3 cellular contexts compared by ENCODE assay signal in the genomic region with DNA sequence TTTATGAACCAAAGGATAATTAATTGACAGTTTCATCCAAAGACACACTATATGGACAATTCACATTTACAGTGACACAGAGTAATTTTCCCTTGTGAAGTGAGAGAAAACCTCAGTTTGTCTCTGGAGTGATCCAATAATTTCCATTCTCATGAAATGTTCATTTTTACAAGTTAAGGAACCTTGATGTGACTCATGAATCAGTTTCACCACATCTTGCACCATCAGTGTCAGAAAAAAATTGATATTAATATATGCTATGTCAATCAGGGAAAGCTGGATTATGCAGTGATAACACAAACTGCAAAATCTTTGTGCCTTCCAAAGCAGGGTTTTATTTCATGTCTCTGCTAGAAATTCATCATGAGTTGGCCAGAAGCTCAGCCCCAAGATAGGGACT.
"Had no signal": no experiment of that assay in that cellular context is flagged by ENCODE, and none has a peak within 500 bp of the region (broad histone marks: within the 10 kb centered on the region; RNA-seq: fewer than 3 reads in every experiment).

No MANE protein-coding gene starts in this region.

- DNase-seq: GDM1, GF-D8 had no signal

- H3K4me3 ChIP-seq: GM12878 had no signal
